Comparison of ENCODE assay signal across 23 cellular contexts in the genomic region with DNA sequence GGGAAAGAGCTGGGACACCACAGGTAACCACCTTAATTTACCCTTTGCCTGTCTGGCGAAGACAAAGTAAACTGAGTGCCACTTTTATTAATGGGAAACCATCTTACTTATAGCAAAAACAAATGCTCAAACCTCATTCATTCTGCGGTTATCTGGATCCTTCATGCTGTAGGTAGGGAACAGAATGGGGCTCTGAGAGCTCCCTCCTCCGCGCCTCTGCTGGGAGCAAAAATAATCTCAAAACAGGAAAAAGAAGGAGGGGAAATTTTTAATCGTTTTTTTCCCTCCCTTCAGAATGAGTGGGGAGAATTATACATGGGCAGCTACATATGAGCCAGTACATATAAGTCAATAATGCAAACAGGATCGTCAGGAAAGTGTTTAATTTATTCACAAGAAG.
DNase-seq lines count a peak whose midpoint lies in the region; ATAC-seq and TF ChIP-seq lines count a peak whose summit lies in the region.
"Had no signal": no experiment of that assay in that cellular context is flagged by ENCODE, and none has a peak within 500 bp of the region (broad histone marks: within the 10 kb centered on the region; RNA-seq: fewer than 3 reads in every experiment).

No MANE protein-coding gene starts in this region.

- peak overlapping the region; percentile 57 for H3K27ac Mint-ChIP-seq in activated naive CD4-positive, alpha-beta T cell treated with anti-CD3 and anti-CD28 coated beads for 36 hours
- peak overlapping the region; percentile 82 for H3K27ac Mint-ChIP-seq in activated T-helper 17 cell treated with anti-CD3 and anti-CD28 coated beads, Interleukin-2, amount 50 U/mL, for 72 hours
- peak overlapping the region; percentile 98 for H3K27ac Mint-ChIP-seq in stimulated activated memory B cell treated with anti-CD40 and anti-IgM and Interleukin-4, amounts not matched to agents 10 μg/mL and 1 μg/mL and 100 μg/mL, for 72 hours

- no peaks in the 10 kb centered on the region for H3K27me3 Mint-ChIP-seq in activated naive CD4-positive, alpha-beta T cell treated with anti-CD3 and anti-CD28 coated beads for 36 hours (ENCODE audit: low read depth)
- no peaks in the 10 kb centered on the region for H3K27me3 Mint-ChIP-seq in activated T-helper 17 cell treated with anti-CD3 and anti-CD28 coated beads, Interleukin-2, amount 50 U/mL, for 72 hours
- H3K27me3 Mint-ChIP-seq in stimulated activated memory B cell treated with anti-CD40 and anti-IgM and Interleukin-4, amounts not matched to agents 10 μg/mL and 1 μg/mL and 100 μg/mL, for 72 hours, result no peaks in the 10 kb centered on the region

- in situ Hi-C loops in Panc1 (cut with HindIII; ENCODE audit: low pct_unique_long_range_greater_than_20kb, low sequenced_read_pairs), result no loop called here

- TF ChIP-seq CTCF in Panc1 (IDR thresholded peaks at IDR 0.05), result no peak

- H3K36me3 Mint-ChIP-seq in activated naive CD4-positive, alpha-beta T cell treated with anti-CD3 and anti-CD28 coated beads for 36 hours (ENCODE audit: low read depth), result no peaks in the 10 kb centered on the region
- peaks cover 5% of the 10 kb centered on the region for H3K36me3 Mint-ChIP-seq in activated T-helper 17 cell treated with anti-CD3 and anti-CD28 coated beads, Interleukin-2, amount 50 U/mL, for 72 hours (ENCODE audit: low read depth)
- peaks cover 7% of the 10 kb centered on the region for H3K36me3 Mint-ChIP-seq in stimulated activated memory B cell treated with anti-CD40 and anti-IgM and Interleukin-4, amounts not matched to agents 10 μg/mL and 1 μg/mL and 100 μg/mL, for 72 hours

- no peaks in the 10 kb centered on the region for H3K9me3 Mint-ChIP-seq in activated naive CD4-positive, alpha-beta T cell treated with anti-CD3 and anti-CD28 coated beads for 36 hours
- no peaks in the 10 kb centered on the region for H3K9me3 Mint-ChIP-seq in activated T-helper 17 cell treated with anti-CD3 and anti-CD28 coated beads, Interleukin-2, amount 50 U/mL, for 72 hours
- H3K9me3 Mint-ChIP-seq in stimulated activated memory B cell treated with anti-CD40 and anti-IgM and Interleukin-4, amounts not matched to agents 10 μg/mL and 1 μg/mL and 100 μg/mL, for 72 hours, result no peaks in the 10 kb centered on the region

- no peak overlapping the region for H3K4me3 Mint-ChIP-seq in activated naive CD4-positive, alpha-beta T cell treated with anti-CD3 and anti-CD28 coated beads for 36 hours
- peak overlapping the region; percentile 85 for H3K4me3 Mint-ChIP-seq in activated T-helper 17 cell treated with anti-CD3 and anti-CD28 coated beads, Interleukin-2, amount 50 U/mL, for 72 hours
- H3K4me3 Mint-ChIP-seq in stimulated activated memory B cell treated with anti-CD40 and anti-IgM and Interleukin-4, amounts not matched to agents 10 μg/mL and 1 μg/mL and 100 μg/mL, for 72 hours, result no peak overlapping the region

- BruUV-seq in Panc1 (replicated peaks; lab: Mats Ljungman, UMichigan), result TSS peak; percentile 3

- H3K4me1 ChIP-seq in Panc1 (ENCODE audit: control insufficient read depth, insufficient read depth, low read length), result peaks cover 6% of the 10 kb centered on the region
- H3K4me1 ChIP-seq: SJCRH30 had no signal

- intact Hi-C loops in activated naive CD4-positive, alpha-beta T cell treated with anti-CD3 and anti-CD28 coated beads for 36 hours (cut with micrococcal nuclease), result loop anchor here (10.0 kb wide), 1 partner anchor 269 kb away; no protein-coding TSS in a partner anchor
- intact Hi-C loops in Panc1 (cut with micrococcal nuclease; ENCODE audit: unreplicated experiment) (no loop called here), left colon (cut with DNase I, micrococcal nuclease) (no loop called here)

- no peak overlapping the region for H3K4me3 ChIP-seq in Panc1 (ENCODE audit: low read depth in 2 of 2, low read length in 2 of 2)
- H3K4me3 ChIP-seq: MG63, SJCRH30 had no signal

- H3K27ac ChIP-seq in Panc1 (ENCODE audit: low read length), result no peak overlapping the region
- H3K27ac ChIP-seq: SJCRH30 had no signal

- H3K27me3 ChIP-seq in Panc1 (ENCODE audit: control insufficient read depth, insufficient read depth, low read length), result no peaks in the 10 kb centered on the region
- H3K27me3 ChIP-seq: MG63, SJCRH30 had no signal

- H3K36me3 ChIP-seq in Panc1 (ENCODE audit: control insufficient read depth, insufficient read depth, low read length), result no peaks in the 10 kb centered on the region
- H3K36me3 ChIP-seq: MG63, SJCRH30 had no signal

- peaks cover 41% of the 10 kb centered on the region for H3K4me1 Mint-ChIP-seq in activated naive CD4-positive, alpha-beta T cell treated with anti-CD3 and anti-CD28 coated beads for 36 hours (ENCODE audit: low read depth)
- H3K4me1 Mint-ChIP-seq in activated T-helper 17 cell treated with anti-CD3 and anti-CD28 coated beads, Interleukin-2, amount 50 U/mL, for 72 hours, result peaks cover 49% of the 10 kb centered on the region
- H3K4me1 Mint-ChIP-seq in stimulated activated memory B cell treated with anti-CD40 and anti-IgM and Interleukin-4, amounts not matched to agents 10 μg/mL and 1 μg/mL and 100 μg/mL, for 72 hours, result peaks cover 56% of the 10 kb centered on the region

- no peak for DNase-seq in activated naive CD4-positive, alpha-beta T cell treated with anti-CD3 and anti-CD28 coated beads for 36 hours
- no peak for DNase-seq in activated naive CD4-positive, alpha-beta T cell (lab: John Stamatoyannopoulos, UW)
- DNase-seq in Panc1 (ENCODE audit: low read depth, low spot score) (no peak), left colon (no peak), SW480 (ENCODE audit: low spot score) (no peak)
- DNase-seq: C1 segment of cervical spinal cord, Calu3, DMS79 treated with DMSO at 0.1 percent for 48 hours, GF-D8, IMR-90, KG1, MG63, NCI-H1105 treated with DMSO at 0.1 percent for 48 hours, NCI-H146, NCI-H2029, NCI-H446, NCI-H524 treated with DMSO at 0.1 percent for 48 hours, NCI-H774, PC-3, SJCRH30 had no signal

- no peak for ATAC-seq in Panc1
- peak; percentile 4 for ATAC-seq in activated T-helper 17 cell treated with anti-CD3 and anti-CD28 coated beads, Interleukin-2, amount 50 U/mL, for 72 hours (replicated peaks)
- no peak for ATAC-seq in stimulated activated memory B cell treated with anti-CD40 and anti-IgM and Interleukin-4, amounts not matched to agents 10 μg/mL and 1 μg/mL and 100 μg/mL, for 72 hours
- ATAC-seq in left colon, result no peak
- ATAC-seq: PC-3, Right ventricle myocardium inferior had no signal

- H3K9me3 ChIP-seq in Panc1 (ENCODE audit: control insufficient read depth, insufficient read depth, low read depth, low read length), result no peaks in the 10 kb centered on the region
- H3K9me3 ChIP-seq: MG63, SJCRH30 had no signal

- CTCF ChIA-PET in activated naive CD4-positive, alpha-beta T cell treated with anti-CD3 and anti-CD28 coated beads for 36 hours (lab: Charles Lee), result no interaction called here
- CTCF ChIA-PET in Panc1 (lab: Charles Lee), result interaction anchor here (0.5 to 0.6 kb wide), 3 partner anchors 19 to 719 kb away, joined by 3 to 12 read pairs (median 6); no protein-coding TSS in a partner anchor

- POLR2A ChIA-PET in Panc1 (lab: Charles Lee), result no interaction called here
